Comparison of ENCODE assay signal across 1 cellular context in genomic region chr12:112891093-112892024, GRCh38.
A peak's percentile ranks its signal among the peaks of the same experiment; 100 is the strongest.
TF ChIP-seq lines count a peak whose summit lies in the region.

No MANE protein-coding gene starts in this region.

TF ChIP-seq in K562, 482 proteins besides CTCF, POLR2A, EP300 and RAD21:
- TF ChIP-seq ZNF311 (CRISPR knock-in tag; IDR thresholded peaks at IDR 0.05), result no peak
- TF ChIP-seq ZBTB9 (CRISPR knock-in tag; IDR thresholded peaks at IDR 0.05), result no peak
- TF ChIP-seq TAL1 (IDR thresholded peaks at IDR 0.05), result 0 out of 2 replicates have a peak, but pooled peaks have one; percentile 11
- TF ChIP-seq CBFA2T3 (IDR thresholded peaks at IDR 0.05), result peak; percentile 39; the same call in 1 of the 2 replicates
- 0 out of 2 replicates have a peak, but pooled peaks have one; percentile 13 for TF ChIP-seq CBFA2T2 (conservative IDR thresholded peaks at IDR 0.05)
- no peak for TF ChIP-seq TEAD2 (tag; IDR thresholded peaks at IDR 0.05)
